Comparison of ENCODE assay signal across 9 cellular contexts in the genomic region with DNA sequence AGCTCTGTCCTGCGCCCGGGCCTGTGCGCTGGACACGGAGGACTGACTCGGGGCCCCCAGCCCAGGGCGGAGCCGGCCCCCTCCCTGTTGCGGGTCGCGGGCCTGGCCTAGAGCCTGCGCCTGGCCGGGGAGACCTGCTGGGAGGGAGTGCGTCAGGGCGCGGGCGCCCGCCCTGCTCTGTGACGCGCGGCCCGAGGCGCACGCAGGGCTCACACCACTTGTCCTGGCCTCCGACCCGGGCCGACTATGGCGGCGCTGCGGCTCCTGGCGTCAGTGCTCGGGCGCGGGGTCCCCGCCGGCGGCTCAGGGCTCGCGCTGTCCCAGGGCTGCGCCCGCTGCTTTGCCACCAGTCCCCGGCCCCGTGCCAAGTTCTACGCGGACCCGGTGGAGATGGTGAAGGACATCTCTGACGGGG. TPM values are rescaled to one million over a fixed set of nuclear protein-coding genes. Genes with fewer than 3 reads are reported as not detected.
DNase-seq lines count a peak whose midpoint lies in the region; ATAC-seq and TF ChIP-seq lines count a peak whose summit lies in the region.
"Not testable (repeated sequence)": the region's sequence is repeated elsewhere in the genome, so short reads cannot be mapped to it uniquely, and the experiment has no call there.
"Had no signal": no experiment of that assay in that cellular context is flagged by ENCODE, and none has a peak within 500 bp of the region (broad histone marks: within the 10 kb centered on the region; RNA-seq: fewer than 3 reads in every experiment).

No MANE protein-coding gene starts in this region.

- ATAC-seq in GM19438 (IDR thresholded peaks at IDR 0.05; ENCODE audit: low read depth, unreplicated experiment) (peak; percentile 43), left ventricle myocardium superior (peak; percentile 88)
- ATAC-seq in gastrocnemius medialis = not testable (repeated sequence)

- not testable (repeated sequence) for H3K27ac ChIP-seq in A673 (ENCODE audit: low read depth, low read length, poor library complexity, severe bottlenecking); dorsolateral prefrontal cortex; mesodermal cell (ENCODE audit: low read depth, low read length, severe bottlenecking); gastrocnemius medialis

- H3K9ac ChIP-seq in NT2/D1 (ENCODE audit: insufficient read length, low read depth) = peak overlapping the region; percentile 32

- not testable (repeated sequence) for DNase-seq in A673 (ENCODE audit: low spot score); NT2/D1 (ENCODE audit: low read depth, low spot score); gastrocnemius medialis
- DNase-seq in activated T-cell treated with anti-CD3 and anti-CD28 coated beads, Interleukin-2, amount 50 U/mL, for 48 hours = peak; percentile 38 to 47
- DNase-seq in dorsolateral prefrontal cortex (peak in 1 of 10 donors; percentile 21), left ventricle myocardium superior (peak; percentile 50)

- not testable (repeated sequence) for TF ChIP-seq POLR2A in gastrocnemius medialis (IDR thresholded peaks at IDR 0.05)

- 20% methylated on average over 1 of the region's 46 CpGs; no CpG with 5 or more reads in 1 of the 2 experiments for WGBS in mesodermal cell (ENCODE audit: insufficient coverage in 2 of 2), 2 experiments

- H3K9me3 ChIP-seq in A673 (ENCODE audit: low read depth, low read length, poor library complexity, severe bottlenecking); NT2/D1 (ENCODE audit: insufficient read depth, low read length); mesodermal cell (ENCODE audit: control insufficient read depth, low read length); gastrocnemius medialis: not testable (repeated sequence)

- not testable (repeated sequence) for H3K4me1 ChIP-seq in A673 (ENCODE audit: insufficient read depth, low read length, poor library complexity, severe bottlenecking); NT2/D1 (ENCODE audit: insufficient read depth, insufficient read length); mesodermal cell (ENCODE audit: control insufficient read depth, insufficient read depth, low read length, poor library complexity, severe bottlenecking); gastrocnemius medialis

- not testable (repeated sequence) for H3K36me3 ChIP-seq in A673 (ENCODE audit: insufficient read depth, low read length, poor library complexity, severe bottlenecking); NT2/D1 (ENCODE audit: insufficient read depth, insufficient read length, low read length); mesodermal cell (ENCODE audit: control insufficient read depth, insufficient read depth, low read length); gastrocnemius medialis

- CTCF ChIA-PET in A673 (lab: Charles Lee) = not testable (repeated sequence)

- not testable (repeated sequence) for H3K27me3 ChIP-seq in A673 (replicated peaks; ENCODE audit: insufficient read depth, low read depth, low read length, poor library complexity); dorsolateral prefrontal cortex; gastrocnemius medialis
- peaks cover 18% of the 10 kb centered on the region for H3K27me3 ChIP-seq in NT2/D1 (ENCODE audit: insufficient read depth, insufficient read length)

- peak overlapping the region; percentile 27 for H3K4me3 ChIP-seq in A673 (ENCODE audit: low read depth, low read length, poor library complexity, severe bottlenecking)
- H3K4me3 ChIP-seq in NT2/D1 (ENCODE audit: insufficient read length, low read depth) = peak overlapping the region; percentile 26
- H3K4me3 ChIP-seq in dorsolateral prefrontal cortex = peak overlapping the region in 54 of 59 donors; percentile 14 to 64 (median 45)
- H3K4me3 ChIP-seq in mesodermal cell (ENCODE audit: extremely low read depth, insufficient read depth, low read length, poor library complexity, severe bottlenecking) = peak overlapping the region; percentile 11
- peak overlapping the region; percentile 21 to 51 (median 38) for H3K4me3 ChIP-seq in gastrocnemius medialis

- intact Hi-C loops in A673 (cut with micrococcal nuclease; ENCODE audit: unreplicated experiment); dorsolateral prefrontal cortex (cut with DNase I); left ventricle myocardium superior (cut with micrococcal nuclease); gastrocnemius medialis (cut with DNase I; ENCODE audit: low total_unique reads): not testable (repeated sequence)

- BruUV-seq in A673 (replicated peaks; lab: Mats Ljungman, UMichigan) = not testable (repeated sequence)

- TF ChIP-seq CTCF in A673 (conservative IDR thresholded peaks at IDR 0.05; ENCODE audit: low read depth, low read length); dorsolateral prefrontal cortex (IDR thresholded peaks at IDR 0.05 in 54 of 56, conservative IDR thresholded peaks at IDR 0.05 in 2 of 56; ENCODE audit: low read depth in 1 of 56, partially characterized antibody in 56 of 56); gastrocnemius medialis (IDR thresholded peaks at IDR 0.05 in 4 of 5, conservative IDR thresholded peaks at IDR 0.05 in 1 of 5): not testable (repeated sequence)

- POLR2A ChIA-PET in A673 (lab: Charles Lee; ENCODE audit: low non-redundant PET) = not testable (repeated sequence)

- in situ Hi-C loops in gastrocnemius medialis (cut with MboI; ENCODE audit: low sequenced_read_pairs in 4 of 4) = not testable (repeated sequence)

RNA-seq across cellular contexts. Expression of gene BMP8A, which starts 23.3 kb away (rescaled TPM):
- not detected in 2 replicates for total RNA-seq in A673 (2021)
- 10 to 100 TPM in 7 of 120 experiments, 1 to 10 TPM in 113; 2.3 to 13.5 (median 6.6) TPM for total RNA-seq in dorsolateral prefrontal cortex
- total RNA-seq in left ventricle myocardium superior = not detected
- not detected for polyA plus RNA-seq in mesodermal cell (2013, experiment 1 of 2)
- polyA plus RNA-seq in mesodermal cell (2013, experiment 2 of 2) = not detected
- total RNA-seq in gastrocnemius medialis = 1 to 10 TPM in 1 of 4 donors, under 1 TPM in 1, not detected in 2; 0.31 to 1.3 TPM
- polyA plus RNA-seq: CD4-positive, CD25-positive, alpha-beta regulatory T cell had no signal
